ENCODE assay signal across 8 cellular contexts in the genomic region with DNA sequence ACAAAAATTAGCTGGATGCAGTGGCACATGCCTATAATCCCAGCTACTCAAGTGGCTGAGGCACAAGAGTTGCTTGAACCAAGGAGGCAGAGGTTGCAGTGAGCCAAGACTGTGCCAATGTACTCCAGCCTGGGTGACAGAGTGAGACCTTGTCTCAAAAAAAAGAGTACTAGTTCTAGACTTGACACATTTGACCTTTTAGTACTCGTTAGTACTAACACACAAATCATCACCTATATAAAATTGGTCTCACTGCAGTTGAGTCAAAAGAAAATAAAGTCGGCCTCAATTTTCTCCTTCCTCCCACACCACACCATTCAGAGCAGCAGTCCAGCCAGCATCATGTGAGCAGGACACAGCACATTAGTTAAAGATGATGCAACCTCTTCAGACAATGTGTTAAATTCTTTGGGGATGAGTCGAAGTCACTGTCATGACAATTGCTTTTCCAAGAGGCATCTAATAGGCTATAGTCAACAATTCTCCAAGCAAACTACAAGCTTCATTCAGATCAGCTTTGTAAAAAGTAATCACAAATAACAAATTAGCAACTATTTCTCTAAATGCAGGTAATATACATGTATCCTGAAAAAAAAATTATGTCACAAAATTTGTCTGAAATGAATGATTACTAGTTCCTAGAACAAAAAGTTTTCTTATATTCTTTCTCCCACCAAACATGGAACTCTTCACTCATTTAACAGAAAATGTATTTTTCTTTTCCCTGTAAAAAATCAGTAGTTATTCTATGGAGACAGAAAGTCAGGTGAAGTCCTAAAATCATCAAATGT. TPM values are rescaled to one million over a fixed set of nuclear protein-coding genes. Genes with fewer than 3 reads are reported as not detected.
DNase-seq lines count a peak whose midpoint lies in the region; ATAC-seq, FAIRE-seq and TF ChIP-seq lines count a peak whose summit lies in the region.

No MANE protein-coding gene starts in this region.

- no peak overlapping the region for H2BK15ac ChIP-seq in neuronal stem cell (ENCODE audit: low read length)

- peaks cover 4% of the 10 kb centered on the region for H3K36me3 ChIP-seq in fibroblast of lung (ENCODE audit: control insufficient read depth, insufficient read depth, low read length)
- H3K36me3 ChIP-seq in neuronal stem cell (replicated peaks in 1 of 2; ENCODE audit: control insufficient read depth in 2 of 2, insufficient read depth in 2 of 2, low read length in 2 of 2): peaks cover 10 to 58% of the 10 kb centered on the region in 2 donors
- peaks cover 3% of the 10 kb centered on the region for H3K36me3 ChIP-seq in HAP-1 (replicated peaks)

- peaks cover 34% of the 10 kb centered on the region for H3K79me2 ChIP-seq in fibroblast of lung (ENCODE audit: control insufficient read depth, insufficient read depth, low read length)

- no peak overlapping the region for H4K91ac ChIP-seq in neuronal stem cell (ENCODE audit: low read depth, low read length, poor library complexity)

- no peak overlapping the region for H2BK120ac ChIP-seq in neuronal stem cell (ENCODE audit: low read depth, low read length)

- H2BK12ac ChIP-seq in neuronal stem cell (ENCODE audit: low read length): no peak overlapping the region

- in situ Hi-C loops in HAP-1 (cut with MboI; ENCODE audit: low sequenced_read_pairs): no loop called here

- peaks cover 20% of the 10 kb centered on the region for H3K4me1 ChIP-seq in fibroblast of lung (ENCODE audit: control insufficient read depth, extremely low read depth, insufficient read depth, low read length)
- H3K4me1 ChIP-seq in neuronal stem cell (ENCODE audit: control insufficient read depth in 2 of 2, insufficient read depth in 1 of 2, low read depth in 1 of 2, low read length in 2 of 2): peaks cover 4 to 8% of the 10 kb centered on the region in 2 donors
- H3K4me1 ChIP-seq in HAP-1: peaks cover 2% of the 10 kb centered on the region; the same call in 1 of the 2 replicates

- peak; percentile 85 for FAIRE-seq in RCC 7860 (lab: Jason Lieb, UNC)

- H3K9me3 ChIP-seq in fibroblast of lung (ENCODE audit: control insufficient read depth, insufficient read depth, low read depth, low read length): no peaks in the 10 kb centered on the region
- H3K9me3 ChIP-seq in neuronal stem cell (replicated peaks in 1 of 2; ENCODE audit: control insufficient read depth in 2 of 2, insufficient read depth in 1 of 2, low read depth in 1 of 2, low read length in 2 of 2): peaks cover 0 to 2% of the 10 kb centered on the region in 2 donors
- no peaks in the 10 kb centered on the region for H3K9me3 ChIP-seq in HAP-1

- H3K4me3 ChIP-seq in fibroblast of lung (replicated peaks in 1 of 4; ENCODE audit: control extremely low read depth in 1 of 4, insufficient read depth in 1 of 4, low read depth in 3 of 4, low read length in 4 of 4) (no peak overlapping the region), neuronal stem cell (ENCODE audit: low read length in 2 of 2) (no peak overlapping the region), HAP-1 (no peak overlapping the region)

- H2BK5ac ChIP-seq in neuronal stem cell (ENCODE audit: low read length): no peak overlapping the region

- H4K20me1 ChIP-seq in fibroblast of lung (ENCODE audit: control insufficient read depth, extremely low read depth, insufficient read depth, low read length): no peaks in the 10 kb centered on the region

- H2AFZ ChIP-seq in fibroblast of lung (ENCODE audit: low read length) (no peak overlapping the region), neuronal stem cell (ENCODE audit: low read length) (no peak overlapping the region)

- no peak overlapping the region for H3K18ac ChIP-seq in neuronal stem cell (ENCODE audit: low read length)

- no peak overlapping the region for H3K14ac ChIP-seq in neuronal stem cell (ENCODE audit: low read length)

- H3K27ac ChIP-seq in fibroblast of lung (ENCODE audit: insufficient read depth, low read length) (peak overlapping the region; percentile 83), neuronal stem cell (replicated peaks; ENCODE audit: low read length) (peak overlapping the region; percentile 73)

- no peak overlapping the region for H3K9ac ChIP-seq in fibroblast of lung (ENCODE audit: insufficient read depth, low read length)
- no peak overlapping the region for H3K9ac ChIP-seq in neuronal stem cell (ENCODE audit: low read depth, low read length, poor library complexity)

- peak; percentile 17 for DNase-seq in NCI-H2227 (lab: John Stamatoyannopoulos, UW; ENCODE audit: unreplicated experiment)
- DNase-seq in NCI-H2227 treated with DMSO at 0.1 percent for 48 hours (lab: John Stamatoyannopoulos, UW): no peak
- peak; percentile 84 for DNase-seq in RCC 7860 (ENCODE audit: low spot score)
- DNase-seq in fibroblast of lung (ENCODE audit: low read depth in 2 of 2): peak; percentile 90 to 93
- peak; percentile 14 for DNase-seq in neuronal stem cell (ENCODE audit: low spot score)
- DNase-seq in effector CD4-positive, alpha-beta T cell: no peak
- DNase-seq in HAP-1 (ENCODE audit: low spot score in 2 of 2): no peak

- peak overlapping the region; percentile 17 for H4K8ac ChIP-seq in neuronal stem cell (ENCODE audit: low read depth, low read length)

- H3K79me1 ChIP-seq in neuronal stem cell (ENCODE audit: low read depth, low read length): no peaks in the 10 kb centered on the region

- no peak overlapping the region for H3K4ac ChIP-seq in neuronal stem cell (ENCODE audit: low read length)

- no peak for ATAC-seq in GM18498 (IDR thresholded peaks at IDR 0.05; ENCODE audit: unreplicated experiment)

- no peak overlapping the region for H3K23ac ChIP-seq in neuronal stem cell (ENCODE audit: low read depth, low read length, poor library complexity)

- no CpG with 5 or more reads among the region's 3 CpGs for WGBS in neuronal stem cell (ENCODE audit: extremely low coverage in 2 of 2, insufficient read length in 2 of 2, insufficient replicate concordance in 1 of 2), 2 donors

- no peak for TF ChIP-seq CTCF in fibroblast of lung (conservative IDR thresholded peaks at IDR 0.05 in 1 of 2, IDR thresholded peaks at IDR 0.05 in 1 of 2; ENCODE audit: low read depth in 1 of 2, low read length in 2 of 2)

- H3K4me2 ChIP-seq in fibroblast of lung (ENCODE audit: extremely low read depth, insufficient read depth, low read length) (peak overlapping the region; percentile 40), neuronal stem cell (ENCODE audit: insufficient read depth, low read length, poor library complexity, severe bottlenecking) (no peak overlapping the region)

- H3K27me3 ChIP-seq in fibroblast of lung (ENCODE audit: control insufficient read depth, insufficient read depth, low read length) (no peaks in the 10 kb centered on the region), neuronal stem cell (ENCODE audit: control insufficient read depth in 3 of 3, insufficient read depth in 3 of 3, low read depth in 1 of 3, low read length in 3 of 3) (no peaks in the 10 kb centered on the region), HAP-1 (ENCODE audit: low read depth) (no peaks in the 10 kb centered on the region)

- no peak overlapping the region for H2AK5ac ChIP-seq in neuronal stem cell (ENCODE audit: low read depth, low read length)

RNA-seq across cellular contexts. Expression of a gene that starts 55.6 kb away (rescaled TPM):
- 106 and 147 TPM in 2 replicates for total RNA-seq in fibroblast of lung
- polyA plus RNA-seq in fibroblast of lung: 75.5 and 87.6 TPM in 2 replicates
- polyA plus RNA-seq in fibroblast of lung (2012): 48.4 and 48.5 TPM in 2 replicates
- polyA minus RNA-seq in fibroblast of lung (ENCODE audit: low replicate concordance): 152 and 190 TPM in 2 replicates
- polyA plus RNA-seq in neuronal stem cell (2013, experiment 1 of 2): 28.9 TPM
- 29.6 TPM for polyA plus RNA-seq in neuronal stem cell (2013, experiment 2 of 2)

Comparison
In these comparisons a context has a peak if more than half of its experiments do, and no peak if none do; other contexts are left out.
1. DNase-seq: peak in NCI-H2227 (single experiment), RCC 7860 (single experiment), fibroblast of lung (2 of 2) and neuronal stem cell (single experiment); none in NCI-H2227 treated with DMSO at 0.1 percent for 48 hours (single experiment), effector CD4-positive, alpha-beta T cell (single experiment) and HAP-1 (0 of 2).